In the genomic region with DNA sequence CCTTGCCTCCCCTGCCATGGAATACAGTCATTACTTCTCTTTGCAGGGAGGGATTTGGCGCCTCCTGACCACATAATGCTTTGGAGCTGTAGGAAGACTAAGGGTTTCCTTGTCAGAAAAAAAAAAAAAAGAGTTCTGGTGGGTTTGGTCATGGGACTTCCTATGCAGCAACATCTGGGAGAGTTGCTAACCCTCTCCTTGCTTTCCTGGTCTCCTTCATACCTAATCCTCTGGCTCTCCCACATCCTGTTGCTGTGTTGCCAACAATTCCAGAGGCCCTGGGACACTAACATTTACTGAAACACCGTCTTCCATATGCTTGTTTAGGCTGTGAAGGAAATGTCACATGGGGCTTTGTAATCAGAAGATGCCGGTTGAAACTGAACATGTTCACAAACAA, we compare ENCODE assay signal across 1 cellular context.
TF ChIP-seq lines count a peak whose summit lies in the region.

No MANE protein-coding gene starts in this region.

TF ChIP-seq in WTC11, 78 proteins besides CTCF, POLR2A, EP300 and RAD21 (continued from another document):
- TF ChIP-seq, protein P1, sequence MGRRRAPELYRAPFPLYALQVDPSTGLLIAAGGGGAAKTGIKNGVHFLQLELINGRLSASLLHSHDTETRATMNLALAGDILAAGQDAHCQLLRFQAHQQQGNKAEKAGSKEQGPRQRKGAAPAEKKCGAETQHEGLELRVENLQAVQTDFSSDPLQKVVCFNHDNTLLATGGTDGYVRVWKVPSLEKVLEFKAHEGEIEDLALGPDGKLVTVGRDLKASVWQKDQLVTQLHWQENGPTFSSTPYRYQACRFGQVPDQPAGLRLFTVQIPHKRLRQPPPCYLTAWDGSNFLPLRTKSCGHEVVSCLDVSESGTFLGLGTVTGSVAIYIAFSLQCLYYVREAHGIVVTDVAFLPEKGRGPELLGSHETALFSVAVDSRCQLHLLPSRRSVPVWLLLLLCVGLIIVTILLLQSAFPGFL (CRISPR knock-in tag; IDR thresholded peaks at IDR 0.05; ENCODE audit: borderline replicate concordance), result no peak
- TF ChIP-seq NR2C2 (CRISPR knock-in tag; IDR thresholded peaks at IDR 0.05), result no peak
- TF ChIP-seq SMAD3 (CRISPR knock-in tag; IDR thresholded peaks at IDR 0.05; ENCODE audit: borderline replicate concordance), result no peak
- TF ChIP-seq, protein P2, sequence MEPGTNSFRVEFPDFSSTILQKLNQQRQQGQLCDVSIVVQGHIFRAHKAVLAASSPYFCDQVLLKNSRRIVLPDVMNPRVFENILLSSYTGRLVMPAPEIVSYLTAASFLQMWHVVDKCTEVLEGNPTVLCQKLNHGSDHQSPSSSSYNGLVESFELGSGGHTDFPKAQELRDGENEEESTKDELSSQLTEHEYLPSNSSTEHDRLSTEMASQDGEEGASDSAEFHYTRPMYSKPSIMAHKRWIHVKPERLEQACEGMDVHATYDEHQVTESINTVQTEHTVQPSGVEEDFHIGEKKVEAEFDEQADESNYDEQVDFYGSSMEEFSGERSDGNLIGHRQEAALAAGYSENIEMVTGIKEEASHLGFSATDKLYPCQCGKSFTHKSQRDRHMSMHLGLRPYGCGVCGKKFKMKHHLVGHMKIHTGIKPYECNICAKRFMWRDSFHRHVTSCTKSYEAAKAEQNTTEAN (CRISPR knock-in tag; IDR thresholded peaks at IDR 0.05), result no peak
- TF ChIP-seq, protein P3, sequence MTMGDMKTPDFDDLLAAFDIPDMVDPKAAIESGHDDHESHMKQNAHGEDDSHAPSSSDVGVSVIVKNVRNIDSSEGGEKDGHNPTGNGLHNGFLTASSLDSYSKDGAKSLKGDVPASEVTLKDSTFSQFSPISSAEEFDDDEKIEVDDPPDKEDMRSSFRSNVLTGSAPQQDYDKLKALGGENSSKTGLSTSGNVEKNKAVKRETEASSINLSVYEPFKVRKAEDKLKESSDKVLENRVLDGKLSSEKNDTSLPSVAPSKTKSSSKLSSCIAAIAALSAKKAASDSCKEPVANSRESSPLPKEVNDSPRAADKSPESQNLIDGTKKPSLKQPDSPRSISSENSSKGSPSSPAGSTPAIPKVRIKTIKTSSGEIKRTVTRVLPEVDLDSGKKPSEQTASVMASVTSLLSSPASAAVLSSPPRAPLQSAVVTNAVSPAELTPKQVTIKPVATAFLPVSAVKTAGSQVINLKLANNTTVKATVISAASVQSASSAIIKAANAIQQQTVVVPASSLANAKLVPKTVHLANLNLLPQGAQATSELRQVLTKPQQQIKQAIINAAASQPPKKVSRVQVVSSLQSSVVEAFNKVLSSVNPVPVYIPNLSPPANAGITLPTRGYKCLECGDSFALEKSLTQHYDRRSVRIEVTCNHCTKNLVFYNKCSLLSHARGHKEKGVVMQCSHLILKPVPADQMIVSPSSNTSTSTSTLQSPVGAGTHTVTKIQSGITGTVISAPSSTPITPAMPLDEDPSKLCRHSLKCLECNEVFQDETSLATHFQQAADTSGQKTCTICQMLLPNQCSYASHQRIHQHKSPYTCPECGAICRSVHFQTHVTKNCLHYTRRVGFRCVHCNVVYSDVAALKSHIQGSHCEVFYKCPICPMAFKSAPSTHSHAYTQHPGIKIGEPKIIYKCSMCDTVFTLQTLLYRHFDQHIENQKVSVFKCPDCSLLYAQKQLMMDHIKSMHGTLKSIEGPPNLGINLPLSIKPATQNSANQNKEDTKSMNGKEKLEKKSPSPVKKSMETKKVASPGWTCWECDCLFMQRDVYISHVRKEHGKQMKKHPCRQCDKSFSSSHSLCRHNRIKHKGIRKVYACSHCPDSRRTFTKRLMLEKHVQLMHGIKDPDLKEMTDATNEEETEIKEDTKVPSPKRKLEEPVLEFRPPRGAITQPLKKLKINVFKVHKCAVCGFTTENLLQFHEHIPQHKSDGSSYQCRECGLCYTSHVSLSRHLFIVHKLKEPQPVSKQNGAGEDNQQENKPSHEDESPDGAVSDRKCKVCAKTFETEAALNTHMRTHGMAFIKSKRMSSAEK (CRISPR knock-in tag; IDR thresholded peaks at IDR 0.05; ENCODE audit: borderline replicate concordance), result no peak
